In genomic region chr7:95718556-95719410, GRCh38 we compare ENCODE assay signal across 9 cellular contexts. TPM values are rescaled to one million over a fixed set of nuclear protein-coding genes. Genes with fewer than 3 reads are reported as not detected.
DNase-seq lines count a peak whose midpoint lies in the region; ATAC-seq and TF ChIP-seq lines count a peak whose summit lies in the region.
"Had no signal": no experiment of that assay in that cellular context is flagged by ENCODE, and none has a peak within 500 bp of the region (broad histone marks: within the 10 kb centered on the region; RNA-seq: fewer than 3 reads in every experiment).

No MANE protein-coding gene starts in this region.

- 59 to 66% methylated on average over 6 of the region's 6 CpGs for WGBS in heart right ventricle, 2 donors
- WGBS in right cardiac atrium, result 61% methylated on average over 6 of the region's 6 CpGs

- H3K27me3 Mint-ChIP-seq in activated T-cell treated with anti-CD3 and anti-CD28 coated beads, Interleukin-2, amount 50 U/mL, for 4 hours (ENCODE audit: low read depth), result peaks cover 3% of the 10 kb centered on the region
- H3K27me3 Mint-ChIP-seq in activated CD4-positive, alpha-beta T cell treated with anti-CD3 and anti-CD28 coated beads, Interleukin-2, amount 10 ng/mL, durations not matched to agents 7 days and 5 days, result peaks cover 10% of the 10 kb centered on the region

- no peak overlapping the region for H3K27ac Mint-ChIP-seq in activated CD4-positive, alpha-beta T cell treated with anti-CD3 and anti-CD28 coated beads, Interleukin-2, amount 10 ng/mL, durations not matched to agents 7 days and 5 days

- no peaks in the 10 kb centered on the region for H3K9me3 Mint-ChIP-seq in activated T-cell treated with anti-CD3 and anti-CD28 coated beads, Interleukin-2, amount 50 U/mL, for 4 hours
- no peaks in the 10 kb centered on the region for H3K9me3 Mint-ChIP-seq in activated CD4-positive, alpha-beta T cell treated with anti-CD3 and anti-CD28 coated beads, Interleukin-2, amount 10 ng/mL, durations not matched to agents 7 days and 5 days

- intact Hi-C loops in heart right ventricle (cut with DNase I) (no loop called here), right cardiac atrium (cut with DNase I) (no loop called here)

- H3K27ac ChIP-seq in heart right ventricle (no peak overlapping the region), right cardiac atrium (ENCODE audit: low read length) (no peak overlapping the region)

- no peaks in the 10 kb centered on the region for H3K36me3 Mint-ChIP-seq in activated T-cell treated with anti-CD3 and anti-CD28 coated beads, Interleukin-2, amount 50 U/mL, for 4 hours (ENCODE audit: insufficient read depth)
- no peaks in the 10 kb centered on the region for H3K36me3 Mint-ChIP-seq in activated CD4-positive, alpha-beta T cell treated with anti-CD3 and anti-CD28 coated beads, Interleukin-2, amount 10 ng/mL, durations not matched to agents 7 days and 5 days (ENCODE audit: low read depth)

- no peak overlapping the region for H3K4me3 Mint-ChIP-seq in activated T-cell treated with anti-CD3 and anti-CD28 coated beads, Interleukin-2, amount 50 U/mL, for 4 hours
- no peak overlapping the region for H3K4me3 Mint-ChIP-seq in activated CD4-positive, alpha-beta T cell treated with anti-CD3 and anti-CD28 coated beads, Interleukin-2, amount 10 ng/mL, durations not matched to agents 7 days and 5 days

- no peaks in the 10 kb centered on the region for H3K9me3 ChIP-seq in heart right ventricle
- no peaks in the 10 kb centered on the region for H3K9me3 ChIP-seq in right cardiac atrium (ENCODE audit: control insufficient read depth, low read length)

- H3K27me3 ChIP-seq in heart right ventricle, result peaks cover 0 to 3% (median 0%) of the 10 kb centered on the region in 7 donors
- H3K27me3 ChIP-seq in right cardiac atrium (ENCODE audit: control insufficient read depth, insufficient read depth), result no peaks in the 10 kb centered on the region

- no peaks in the 10 kb centered on the region for H3K4me1 Mint-ChIP-seq in activated T-cell treated with anti-CD3 and anti-CD28 coated beads, Interleukin-2, amount 50 U/mL, for 4 hours (ENCODE audit: low read depth)
- no peaks in the 10 kb centered on the region for H3K4me1 Mint-ChIP-seq in activated CD4-positive, alpha-beta T cell treated with anti-CD3 and anti-CD28 coated beads, Interleukin-2, amount 10 ng/mL, durations not matched to agents 7 days and 5 days

- DNase-seq in heart right ventricle (no peak), right cardiac atrium (no peak), NCI-H460 (ENCODE audit: extremely low read depth, low read depth) (peak; percentile 19), epithelial cell of esophagus (ENCODE audit: low read depth) (peak; percentile 27), GOT3 (lab: John Stamatoyannopoulos, UW) (no peak)
- no peak for DNase-seq in activated CD8-positive, alpha-beta memory T cell treated with anti-CD3 and anti-CD28 coated beads for 24 hours
- DNase-seq in activated T-cell treated with anti-CD3 and anti-CD28 coated beads, Interleukin-2, amount 50 U/mL, for 4 hours, result no peak
- DNase-seq in activated CD4-positive, alpha-beta T cell treated with anti-CD3 and anti-CD28 coated beads, Interleukin-2, amount 10 ng/mL, durations not matched to agents 7 days and 5 days, result no peak
- DNase-seq: head of caudate nucleus had no signal

- H3K4me3 ChIP-seq in heart right ventricle, result no peak overlapping the region
- no peak overlapping the region for H3K4me3 ChIP-seq in right cardiac atrium (ENCODE audit: low read length)
- no peak overlapping the region for H3K4me3 ChIP-seq in epithelial cell of esophagus (ENCODE audit: low read length)

- no peak for ATAC-seq in heart right ventricle
- no peak for ATAC-seq in right cardiac atrium
- ATAC-seq in activated T-cell treated with anti-CD3 and anti-CD28 coated beads, Interleukin-2, amount 50 U/mL, for 4 hours, result no peak

- H3K36me3 ChIP-seq in heart right ventricle, result no peaks in the 10 kb centered on the region

- POLR2A ChIA-PET in activated CD4-positive, alpha-beta T cell treated with anti-CD3 and anti-CD28 coated beads, Interleukin-2, amount 10 ng/mL, durations not matched to agents 7 days and 5 days (lab: Charles Lee), result no interaction called here

- peaks cover 0 to 14% (median 0%) of the 10 kb centered on the region in 9 donors for H3K4me1 ChIP-seq in heart right ventricle
- no peaks in the 10 kb centered on the region for H3K4me1 ChIP-seq in right cardiac atrium (ENCODE audit: control insufficient read depth, insufficient read depth, low read length)

- CTCF ChIA-PET in activated CD4-positive, alpha-beta T cell treated with anti-CD3 and anti-CD28 coated beads, Interleukin-2, amount 10 ng/mL, durations not matched to agents 7 days and 5 days (lab: Charles Lee), result no interaction called here

- peak in 7 of 9 donors; percentile 20 to 63 (median 53) for TF ChIP-seq CTCF in heart right ventricle (IDR thresholded peaks at IDR 0.05)
- TF ChIP-seq CTCF in epithelial cell of esophagus (IDR thresholded peaks at IDR 0.05; ENCODE audit: insufficient read depth, low read depth, low read length, missing control alignments), result peak; percentile 35

RNA-seq across cellular contexts. Expression of gene DYNC1I1, which starts 53.6 kb away (rescaled TPM):
- total RNA-seq in heart right ventricle, result 10 to 100 TPM; 18.8 to 43.4 (median 37.6) TPM
- 1 to 10 TPM; 6.4 to 7.4 TPM for polyA plus RNA-seq in heart right ventricle
- 10 to 100 TPM; 17.7 to 29.8 (median 23.4) TPM for total RNA-seq in right cardiac atrium
- polyA plus RNA-seq in right cardiac atrium, result 11.0 TPM
- not detected in 2 replicates for total RNA-seq in NCI-H460 (2014; rRNA removed; shearing (Covaris generic))
- polyA plus RNA-seq in NCI-H460 (2014; cell fraction: nucleus; rRNA removed), result 0.32 TPM in 1 of 2 replicates, not detected in the other
- not detected for total RNA-seq in activated T-cell treated with anti-CD3 and anti-CD28 coated beads, Interleukin-2, amount 50 U/mL, for 4 hours
- not detected for total RNA-seq in activated CD4-positive, alpha-beta T cell treated with anti-CD3 and anti-CD28 coated beads, Interleukin-2, amount 10 ng/mL, durations not matched to agents 7 days and 5 days

Comparison
In these comparisons a context has a peak if more than half of its experiments do, and no peak if none do; other contexts are left out.
1. DNase-seq: peak in NCI-H460 (single experiment) and epithelial cell of esophagus (single experiment); none in heart right ventricle (0 of 2), right cardiac atrium (0 of 3), activated CD8-positive, alpha-beta memory T cell treated with anti-CD3 and anti-CD28 coated beads for 24 hours (single experiment), GOT3 (single experiment), activated T-cell treated with anti-CD3 and anti-CD28 coated beads, Interleukin-2, amount 50 U/mL, for 4 hours (single experiment) and activated CD4-positive, alpha-beta T cell treated with anti-CD3 and anti-CD28 coated beads, Interleukin-2, amount 10 ng/mL, durations not matched to agents 7 days and 5 days (single experiment).
2. RNA of gene DYNC1I1, which starts 53.6 kb away (total RNA-seq): 18.8 to 43.4 TPM in heart right ventricle and 17.7 to 29.8 TPM in right cardiac atrium; not detected in activated CD4-positive, alpha-beta T cell treated with anti-CD3 and anti-CD28 coated beads, Interleukin-2, amount 10 ng/mL, durations not matched to agents 7 days and 5 days, not detected in NCI-H460 and not detected in activated T-cell treated with anti-CD3 and anti-CD28 coated beads, Interleukin-2, amount 50 U/mL, for 4 hours; every median in the first group is over 10 times any median in the second.